ENCODE assay signal across 15 cellular contexts in the genomic region with DNA sequence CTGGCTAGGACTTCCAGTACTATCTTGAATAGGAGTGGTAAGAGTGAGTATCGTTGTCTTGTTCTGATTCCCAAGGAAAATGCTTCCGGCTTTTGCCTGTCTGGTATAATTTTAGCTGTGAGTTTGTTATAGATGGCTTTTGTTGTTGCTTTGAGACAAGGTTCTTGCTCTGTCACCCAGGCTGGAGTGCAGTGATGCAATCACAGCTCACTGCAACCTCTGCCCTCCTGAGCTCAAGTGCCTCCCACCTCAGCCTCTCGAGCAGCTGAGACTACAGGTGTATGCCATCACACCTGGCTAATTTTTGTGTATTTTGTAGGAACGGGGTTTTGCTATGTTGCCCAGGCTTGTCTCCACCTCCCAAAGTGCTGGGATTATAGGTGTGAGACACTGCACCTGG.
"Had no signal": no experiment of that assay in that cellular context is flagged by ENCODE, and none has a peak within 500 bp of the region (broad histone marks: within the 10 kb centered on the region; RNA-seq: fewer than 3 reads in every experiment).

No MANE protein-coding gene starts in this region.

- H3K4me1 ChIP-seq: tibial nerve, uterus had no signal

- DNase-seq: activated CD4-positive, alpha-beta T cell treated with anti-CD3 and anti-CD28 coated beads, Interleukin-2, amount 10 ng/mL, durations not matched to agents 24 days and 14 days; activated CD4-positive, CD25-positive, alpha-beta regulatory T cell; activated CD8-positive, alpha-beta T cell treated with anti-CD3 and anti-CD28 coated beads for 36 hours; activated naive CD4-positive, alpha-beta T cell treated with anti-CD3 and anti-CD28 coated beads for 36 hours; activated T-cell treated with anti-CD3 and anti-CD28 coated beads, Interleukin-2, amount 50 U/mL, for 4 hours; central memory CD4-positive, alpha-beta T cell; dorsolateral prefrontal cortex; stimulated activated CD4-positive, alpha-beta T cell treated with anti-CD3 and anti-CD28 coated beads, Interleukin-12 subunit alpha, Interleukin-12 subunit beta, amount 100 ng/mL, for 4 hours; stimulated activated CD4-positive, alpha-beta T cell treated with anti-CD3 and anti-CD28 coated beads, Interleukin-1b, Interleukin-23, amount 100 ng/mL, for 48 hours; stimulated activated CD8-positive, alpha-beta memory T cell treated with anti-CD3 and anti-CD28 coated beads, Interleukin-4, amount 100 ng/mL, for 48 hours; stimulated activated naive CD4-positive, alpha-beta T cell; uterus had no signal

- H3K9me3 ChIP-seq: uterus had no signal

- ATAC-seq: activated CD8-positive, alpha-beta T cell treated with anti-CD3 and anti-CD28 coated beads for 36 hours; activated T-cell treated with anti-CD3 and anti-CD28 coated beads, Interleukin-2, amount 50 U/mL, for 4 hours had no signal

- H3K27me3 ChIP-seq: dorsolateral prefrontal cortex, uterus had no signal

- FAIRE-seq: colon had no signal

- H3K36me3 ChIP-seq: tibial nerve, uterus had no signal

- H3K27ac ChIP-seq: dorsolateral prefrontal cortex, hepatocyte, tibial nerve, uterus had no signal

- H2AFZ ChIP-seq: hepatocyte had no signal

- H3K4me3 ChIP-seq: dorsolateral prefrontal cortex, hepatocyte, tibial nerve, uterus had no signal

- H3K4me2 ChIP-seq: hepatocyte had no signal
